In genomic region chr2:207143474-207144190, GRCh38 we compare ENCODE assay signal across 8 cellular contexts. TPM values are rescaled to one million over a fixed set of nuclear protein-coding genes. Genes with fewer than 3 reads are reported as not detected.
DNase-seq lines count a peak whose midpoint lies in the region; TF ChIP-seq lines count a peak whose summit lies in the region.

No MANE protein-coding gene starts in this region.

- no peak overlapping the region for H4K8ac ChIP-seq in neuronal stem cell (ENCODE audit: low read depth, low read length)

- peak overlapping the region; percentile 55 for H2AFZ ChIP-seq in neuronal stem cell (ENCODE audit: low read length)

- peaks cover 14 to 26% of the 10 kb centered on the region in 2 donors for H3K4me1 ChIP-seq in neuronal stem cell (ENCODE audit: control insufficient read depth in 2 of 2, insufficient read depth in 1 of 2, low read depth in 1 of 2, low read length in 2 of 2)
- peaks cover 27 to 29% of the 10 kb centered on the region in 2 donors for H3K4me1 ChIP-seq in uterus

- H3K27ac ChIP-seq in neuronal stem cell (replicated peaks; ENCODE audit: low read length) (peak overlapping the region; percentile 69), uterus (peak overlapping the region; percentile 88 to 100)

- H3K4ac ChIP-seq in neuronal stem cell (ENCODE audit: low read length), result no peak overlapping the region

- DNase-seq in Caki2 (ENCODE audit: low read depth), result peak; percentile 27
- peak; percentile 27 for DNase-seq in HEK293T (ENCODE audit: extremely low spot score)
- DNase-seq in NCI-H2171 treated with DMSO at 0.1 percent for 48 hours (lab: John Stamatoyannopoulos, UW), result peak; percentile 71
- peak; percentile 64 to 65 for DNase-seq in activated T-cell treated with anti-CD3 and anti-CD28 coated beads, Interleukin-2, amount 50 U/mL, for 48 hours
- DNase-seq in fibroblast of pulmonary artery (ENCODE audit: low read depth), result peak; percentile 91
- no peak for DNase-seq in neuronal stem cell (ENCODE audit: low spot score)
- peak; percentile 72 to 83 for DNase-seq in uterus
- no peak for DNase-seq in NCI-H524 treated with DMSO at 0.1 percent for 48 hours (lab: John Stamatoyannopoulos, UW)

- H3K4me3 ChIP-seq in fibroblast of pulmonary artery (replicated peaks; ENCODE audit: low read depth, low read length) (peak overlapping the region; percentile 47), neuronal stem cell (ENCODE audit: low read length in 2 of 2) (peak overlapping the region in 1 of 2 donors; percentile 25), uterus (peak overlapping the region in 1 of 2 donors; percentile 30)

- H3K9ac ChIP-seq in neuronal stem cell (ENCODE audit: low read depth, low read length, poor library complexity), result no peak overlapping the region

- H3K36me3 ChIP-seq in neuronal stem cell (replicated peaks in 1 of 2; ENCODE audit: control insufficient read depth in 2 of 2, insufficient read depth in 2 of 2, low read length in 2 of 2), result peaks cover 0 to 50% of the 10 kb centered on the region in 2 donors
- H3K36me3 ChIP-seq in uterus, result no peaks in the 10 kb centered on the region

- no peak overlapping the region for H2BK15ac ChIP-seq in neuronal stem cell (ENCODE audit: low read length)

- H3K14ac ChIP-seq in neuronal stem cell (ENCODE audit: low read length), result no peak overlapping the region

- TF ChIP-seq POLR2A in uterus (IDR thresholded peaks at IDR 0.05), result no peak

- TF ChIP-seq CTCF in fibroblast of pulmonary artery (IDR thresholded peaks at IDR 0.05; ENCODE audit: low read length, missing control alignments), result no peak
- TF ChIP-seq CTCF in uterus (IDR thresholded peaks at IDR 0.05), result no peak

- POLR2A ChIA-PET in HEK293T (lab: Yijun Ruan, JAX), result interaction anchor here (2.1 kb wide), 1 partner anchor 22 kb away, joined by 14 read pairs; the partner anchor contains the start of gene KLF7

- H3K79me1 ChIP-seq in neuronal stem cell (ENCODE audit: low read depth, low read length), result no peaks in the 10 kb centered on the region

- no peak overlapping the region for H3K18ac ChIP-seq in neuronal stem cell (ENCODE audit: low read length)

- H2BK5ac ChIP-seq in neuronal stem cell (ENCODE audit: low read length), result no peak overlapping the region

- H4K91ac ChIP-seq in neuronal stem cell (ENCODE audit: low read depth, low read length, poor library complexity), result no peak overlapping the region

- no CpG with 5 or more reads among the region's 11 CpGs for WGBS in neuronal stem cell (ENCODE audit: extremely low coverage in 2 of 2, insufficient read length in 2 of 2, insufficient replicate concordance in 1 of 2), 2 donors

- intact Hi-C loops in uterus (cut with DNase I; ENCODE audit: low total_unique reads), result no loop called here

- H3K4me2 ChIP-seq in neuronal stem cell (ENCODE audit: insufficient read depth, low read length, poor library complexity, severe bottlenecking), result peak overlapping the region; percentile 19

- no peak overlapping the region for H2BK12ac ChIP-seq in neuronal stem cell (ENCODE audit: low read length)

- H3K9me3 ChIP-seq in neuronal stem cell (replicated peaks in 1 of 2; ENCODE audit: control insufficient read depth in 2 of 2, insufficient read depth in 1 of 2, low read depth in 1 of 2, low read length in 2 of 2) (no peaks in the 10 kb centered on the region), uterus (no peaks in the 10 kb centered on the region)

- no peak overlapping the region for H3K23ac ChIP-seq in neuronal stem cell (ENCODE audit: low read depth, low read length, poor library complexity)

- no peak overlapping the region for H2BK120ac ChIP-seq in neuronal stem cell (ENCODE audit: low read depth, low read length)

- no peaks in the 10 kb centered on the region for H3K27me3 ChIP-seq in neuronal stem cell (ENCODE audit: control insufficient read depth in 3 of 3, insufficient read depth in 3 of 3, low read depth in 1 of 3, low read length in 3 of 3)
- H3K27me3 ChIP-seq in uterus, result no peaks in the 10 kb centered on the region

- CTCF ChIA-PET in HEK293T (lab: Yijun Ruan, JAX), result interaction anchor here (0.7 kb wide), 1 partner anchor 1035 kb away, joined by 3 read pairs; no protein-coding TSS in a partner anchor

- H2AK5ac ChIP-seq in neuronal stem cell (ENCODE audit: low read depth, low read length), result no peak overlapping the region

- in situ Hi-C loops in Caki2 (cut with HindIII; ENCODE audit: low pct_unique_long_range_greater_than_20kb, low sequenced_read_pairs), result no loop called here

TF ChIP-seq in HEK293T, 16 proteins besides CTCF, POLR2A, EP300 and RAD21:
- TF ChIP-seq L3MBTL2 (conservative IDR thresholded peaks at IDR 0.05) (peak; percentile 35; the same call in 1 of the 2 replicates), ELF4 (IDR thresholded peaks at IDR 0.05) (no peak), ZNF384 (IDR thresholded peaks at IDR 0.05) (peak; percentile 84)

RNA-seq across cellular contexts. Expression of gene KLF7, which starts 22.1 kb away (rescaled TPM):
- 5.5 and 8.1 TPM in 2 replicates for total RNA-seq in Caki2 (2014; rRNA removed; shearing (Covaris generic); ENCODE audit: low replicate concordance)
- 10.9 TPM for polyA plus RNA-seq in neuronal stem cell (2013, experiment 1 of 2)
- 12.5 TPM for polyA plus RNA-seq in neuronal stem cell (2013, experiment 2 of 2)
- 10 to 100 TPM; 20.9 to 96.0 (median 39.4) TPM for total RNA-seq in uterus

Comparison
In these comparisons a context has a peak if more than half of its experiments do, and no peak if none do; other contexts are left out.
1. DNase-seq: peak in Caki2 (single experiment), HEK293T (single experiment), NCI-H2171 treated with DMSO at 0.1 percent for 48 hours (single experiment), activated T-cell treated with anti-CD3 and anti-CD28 coated beads, Interleukin-2, amount 50 U/mL, for 48 hours (2 of 2), fibroblast of pulmonary artery (single experiment) and uterus (2 of 2); none in neuronal stem cell (single experiment) and NCI-H524 treated with DMSO at 0.1 percent for 48 hours (single experiment).